8 cellular contexts compared by ENCODE assay signal in the genomic region with DNA sequence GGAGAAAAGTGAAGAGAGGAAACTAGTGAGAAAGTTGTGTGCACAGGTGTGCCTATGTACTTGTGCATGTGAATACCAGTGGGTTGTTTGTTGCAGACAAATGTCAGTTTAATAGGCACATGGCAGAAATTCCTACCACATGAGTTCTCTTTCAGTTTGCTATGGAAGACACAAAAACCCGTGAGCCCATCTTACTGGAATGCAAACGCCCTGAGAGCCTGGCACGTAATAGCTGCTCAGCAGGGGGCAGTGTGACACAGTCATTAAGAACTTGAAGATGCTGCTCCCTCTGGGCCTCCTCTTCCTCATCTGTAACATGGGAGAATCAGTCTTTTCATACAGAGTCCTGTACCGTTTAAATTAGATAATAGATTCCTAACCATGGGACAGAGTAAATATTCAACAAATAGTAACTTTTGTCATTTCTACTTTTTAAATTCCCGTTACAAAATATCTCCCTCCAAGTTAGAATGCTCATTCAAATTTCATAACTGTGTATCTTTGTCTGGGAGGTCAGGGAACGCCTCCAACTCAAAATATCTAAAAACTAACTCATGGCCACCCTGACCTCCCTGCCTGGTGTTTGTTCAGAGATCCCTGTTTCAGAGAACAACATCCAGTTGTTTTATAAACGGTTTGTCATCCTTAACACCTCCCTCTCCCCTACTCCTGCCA.
DNase-seq lines count a peak whose midpoint lies in the region; ATAC-seq and TF ChIP-seq lines count a peak whose summit lies in the region.

No MANE protein-coding gene starts in this region.

- H3K27me3 ChIP-seq in heart right ventricle (no peaks in the 10 kb centered on the region), sigmoid colon (no peaks in the 10 kb centered on the region)

- H3K4me3 ChIP-seq in heart right ventricle, result no peak overlapping the region
- no peak overlapping the region for H3K4me3 ChIP-seq in sigmoid colon

- no peaks in the 10 kb centered on the region for H3K36me3 ChIP-seq in heart right ventricle
- H3K36me3 ChIP-seq in sigmoid colon, result no peaks in the 10 kb centered on the region

- DNase-seq in NCI-H1092 treated with DMSO at 0.1 percent for 48 hours (lab: John Stamatoyannopoulos, UW) (peak; percentile 29), NCI-H1092 (lab: John Stamatoyannopoulos, UW) (no peak), heart right ventricle (peak; percentile 51 to 69), sigmoid colon (peak; percentile 82), putamen (ENCODE audit: low spot score) (no peak)
- peak; percentile 12 to 15 for DNase-seq in activated CD4-positive, alpha-beta T cell treated with anti-CD3 and anti-CD28 coated beads, Interleukin-2, amount 50 U/mL, for 48 hours

- 50 to 55% methylated on average over 7 of the region's 7 CpGs for WGBS in heart right ventricle, 2 donors
- WGBS in sigmoid colon, 2 donors, result 36 to 48% methylated on average over 7 of the region's 7 CpGs

- H3K27ac ChIP-seq in heart right ventricle (peak overlapping the region in 2 of 10 donors; percentile 10 to 50), sigmoid colon (peak overlapping the region in 1 of 4 donors; percentile 16)

- intact Hi-C loops in heart right ventricle (cut with DNase I), result loop anchor here (1.0 to 10.0 kb wide), 10 partner anchors 269 to 1079 kb away; a partner anchor contains a TSS
- intact Hi-C loops in sigmoid colon (cut with DNase I), result loop anchor here (2.0 to 5.0 kb wide), 3 partner anchors 101 to 1076 kb away; no protein-coding TSS in a partner anchor

- ATAC-seq in heart right ventricle, result peak; percentile 61 to 88 (median 82)
- ATAC-seq in GM21619 (IDR thresholded peaks at IDR 0.05; ENCODE audit: unreplicated experiment), result no peak

- no peak for TF ChIP-seq POLR2A in sigmoid colon (IDR thresholded peaks at IDR 0.05)

- peaks cover 0 to 8% (median 4%) of the 10 kb centered on the region in 11 donors for H3K9me3 ChIP-seq in heart right ventricle
- H3K9me3 ChIP-seq in sigmoid colon, result peaks cover 0 to 2% (median 1%) of the 10 kb centered on the region in 4 donors

- H3K4me1 ChIP-seq in heart right ventricle, result peaks cover 0 to 11% (median 0%) of the 10 kb centered on the region in 9 donors
- H3K4me1 ChIP-seq in sigmoid colon, result no peaks in the 10 kb centered on the region

- peak; percentile 86 for TF ChIP-seq CTCF in LNCAP (IDR thresholded peaks at IDR 0.05)
- TF ChIP-seq CTCF in heart right ventricle (IDR thresholded peaks at IDR 0.05), result peak; percentile 24 to 71 (median 65)
- TF ChIP-seq CTCF in sigmoid colon (IDR thresholded peaks at IDR 0.05), result peak in 3 of 4 experiments; percentile 42 to 57 (median 51)

- TF ChIP-seq EP300 in sigmoid colon (IDR thresholded peaks at IDR 0.05), result no peak

Comparison
In these comparisons a context has a peak if more than half of its experiments do, and no peak if none do; other contexts are left out.
1. DNase-seq: peak in NCI-H1092 treated with DMSO at 0.1 percent for 48 hours (single experiment), activated CD4-positive, alpha-beta T cell treated with anti-CD3 and anti-CD28 coated beads, Interleukin-2, amount 50 U/mL, for 48 hours (2 of 2), heart right ventricle (2 of 2) and sigmoid colon (single experiment); none in NCI-H1092 (single experiment) and putamen (single experiment).
2. Peak in every context shown above with its lines, with median percentiles within 50 percentile points of each other: CTCF ChIP-seq.